In genomic region chr16:6146874-6147425, GRCh38 we compare ENCODE assay signal across 11 cellular contexts.
"Had no signal": no experiment of that assay in that cellular context is flagged by ENCODE, and none has a peak within 500 bp of the region (broad histone marks: within the 10 kb centered on the region; RNA-seq: fewer than 3 reads in every experiment).

No MANE protein-coding gene starts in this region.

- DNase-seq: activated CD4-positive, alpha-beta T cell treated with anti-CD3 and anti-CD28 coated beads, Interleukin-2, amount 50 U/mL, for 1 hour; activated CD8-positive, alpha-beta memory T cell treated with anti-CD3 and anti-CD28 coated beads for 24 hours; activated naive CD4-positive, alpha-beta T cell; aorta; cerebellar nuclear complex; effector memory CD4-positive, alpha-beta T cell; stimulated activated naive CD8-positive, alpha-beta T cell treated with anti-CD3 and anti-CD28 coated beads, Interleukin-15, Interleukin-2, amounts not matched to agents 100 U/mL and 50 U/mL, for 24 hours; T-helper 9 cell; transverse colon had no signal

- H3K4me3 ChIP-seq: breast epithelium, transverse colon had no signal

- H3K36me3 ChIP-seq: breast epithelium, transverse colon had no signal

- H3K4me3 Mint-ChIP-seq: activated T-helper 1 cell treated with anti-CD3 and anti-CD28 coated beads, Interleukin-12 subunit alpha, Interleukin-12 subunit beta, Interleukin-2, Interleukin-4 antibody, amounts not matched to agents 30 ng/mL and 10 ng/mL and 1 ng/mL, durations not matched to agents 14 hours and 24 hours and 36 hours had no signal

- H3K27ac ChIP-seq: breast epithelium, transverse colon had no signal

- H3K27me3 ChIP-seq: breast epithelium, transverse colon had no signal

- H3K4me1 ChIP-seq: breast epithelium, transverse colon had no signal

- H3K27ac Mint-ChIP-seq: activated T-helper 1 cell treated with anti-CD3 and anti-CD28 coated beads, Interleukin-12 subunit alpha, Interleukin-12 subunit beta, Interleukin-2, Interleukin-4 antibody, amounts not matched to agents 30 ng/mL and 10 ng/mL and 1 ng/mL, durations not matched to agents 14 hours and 24 hours and 36 hours had no signal

- H3K9me3 ChIP-seq: transverse colon had no signal
